13 cellular contexts compared by ENCODE assay signal in genomic region chr11:59063996-59064727, GRCh38. TPM values are rescaled to one million over a fixed set of nuclear protein-coding genes. Genes with fewer than 3 reads are reported as not detected.
"Had no signal": no experiment of that assay in that cellular context is flagged by ENCODE, and none has a peak within 500 bp of the region (broad histone marks: within the 10 kb centered on the region; RNA-seq: fewer than 3 reads in every experiment).

No MANE protein-coding gene starts in this region.

RNA-seq across cellular contexts. Expression of gene GLYATL1B, which starts 21.9 kb away (rescaled TPM):
- total RNA-seq: activated CD8-positive, alpha-beta T cell treated with anti-CD3 and anti-CD28 coated beads, Interleukin-2, amount 10 ng/mL, durations not matched to agents 7 days and 5 days; activated naive CD4-positive, alpha-beta T cell treated with anti-CD3 and anti-CD28 coated beads for 36 hours; cardiac muscle cell; esophagus muscularis mucosa; fibroblast of villous mesenchyme; liver; mesenteric fat pad; omental fat pad; prostate gland; smooth muscle cell; subcutaneous adipose tissue; tibial nerve; vagina had no signal
